In the genomic region with DNA sequence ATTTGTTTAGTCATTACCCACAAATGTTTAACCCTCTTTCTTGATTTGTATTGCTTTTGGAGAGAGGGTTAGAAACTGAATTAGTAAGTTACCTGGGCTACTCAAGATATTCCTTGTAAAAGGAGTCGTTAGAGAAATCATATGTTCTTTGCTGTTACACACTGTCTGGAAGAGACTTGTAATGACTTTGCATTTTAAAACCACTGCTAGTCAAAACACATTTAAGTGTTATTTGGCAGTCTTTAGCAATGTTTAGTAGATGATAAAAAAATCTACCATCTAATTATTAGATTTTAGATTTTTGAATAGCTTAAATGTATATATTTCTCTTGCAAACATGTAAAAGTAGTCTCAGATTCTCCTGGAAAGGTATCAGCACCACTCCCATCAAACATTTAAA, we compare ENCODE assay signal across 18 cellular contexts. TPM values are rescaled to one million over a fixed set of nuclear protein-coding genes. Genes with fewer than 3 reads are reported as not detected.
A peak's percentile ranks its signal among the peaks of the same experiment; 100 is the strongest.
DNase-seq lines count a peak whose midpoint lies in the region; ATAC-seq, FAIRE-seq and TF ChIP-seq lines count a peak whose summit lies in the region.
"Had no signal": no experiment of that assay in that cellular context is flagged by ENCODE, and none has a peak within 500 bp of the region (broad histone marks: within the 10 kb centered on the region; RNA-seq: fewer than 3 reads in every experiment).

No MANE protein-coding gene starts in this region.

- H3K4me1 Mint-ChIP-seq in natural killer cell: peaks cover 13 to 17% of the 10 kb centered on the region in 2 donors
- peaks cover 35% of the 10 kb centered on the region for H3K4me1 Mint-ChIP-seq in activated CD8-positive, alpha-beta T cell treated with anti-CD3 and anti-CD28 coated beads for 36 hours (ENCODE audit: low read depth)

- intact Hi-C loops in right lobe of liver (cut with DNase I): no loop called here
- intact Hi-C loops in HepG2 (cut with micrococcal nuclease; ENCODE audit: unreplicated experiment): loop anchor here (10.0 kb wide), 1 partner anchor 111 kb away; no protein-coding TSS in a partner anchor
- intact Hi-C loops in prostate gland (cut with DNase I): no loop called here
- intact Hi-C loops in vagina (cut with DNase I): loop anchor here (10.0 kb wide), 1 partner anchor 141 kb away; no protein-coding TSS in a partner anchor
- intact Hi-C loops in natural killer cell (cut with micrococcal nuclease): no loop called here
- intact Hi-C loops in activated CD8-positive, alpha-beta T cell treated with anti-CD3 and anti-CD28 coated beads for 36 hours (cut with micrococcal nuclease): no loop called here

- no peak overlapping the region for H3K9ac ChIP-seq in HepG2 (ENCODE audit: insufficient read depth, low read depth, low read length)
- H3K9ac ChIP-seq: GM23248, KMS-11 had no signal

- no TSS peak for BruUV-seq in HepG2 (replicated peaks; lab: Mats Ljungman, UMichigan)

- POLR2A ChIA-PET in HepG2 (lab: Yijun Ruan, JAX): no interaction called here
- POLR2A ChIA-PET in activated CD8-positive, alpha-beta T cell treated with anti-CD3 and anti-CD28 coated beads for 36 hours (lab: Charles Lee): interaction anchor here (1.2 kb wide), 1 partner anchor 104 kb away, joined by 3 read pairs; the partner anchor contains the start of gene EPS15

- H3K4me2 ChIP-seq in HepG2 (ENCODE audit: low read depth, low read length): no peak overlapping the region
- H3K4me2 ChIP-seq: KMS-11 had no signal

- H3K27ac ChIP-seq in right lobe of liver (peak overlapping the region in 2 of 3 donors; percentile 76 to 85), HepG2 (ENCODE audit: extremely low read length, insufficient read depth, low read length) (no peak overlapping the region), VCaP (peak overlapping the region; percentile 78; the same call in 1 of the 2 replicates), prostate gland (peak overlapping the region; percentile 7 to 47), vagina (peak overlapping the region; percentile 74)
- H3K27ac ChIP-seq: KMS-11 had no signal

- H3K9me3 ChIP-seq in right lobe of liver (no peaks in the 10 kb centered on the region), HepG2 (ENCODE audit: low read length) (no peaks in the 10 kb centered on the region), prostate gland (no peaks in the 10 kb centered on the region), vagina (no peaks in the 10 kb centered on the region)

- H3K9me3 Mint-ChIP-seq in natural killer cell: no peaks in the 10 kb centered on the region
- no peaks in the 10 kb centered on the region for H3K9me3 Mint-ChIP-seq in activated CD8-positive, alpha-beta T cell treated with anti-CD3 and anti-CD28 coated beads for 36 hours
- H3K9me3 Mint-ChIP-seq: CD4-positive, alpha-beta T cell had no signal

- no peak overlapping the region for H2AFZ ChIP-seq in HepG2 (ENCODE audit: low read length)
- H2AFZ ChIP-seq: GM23248 had no signal

- no peak for ATAC-seq in right lobe of liver
- ATAC-seq in HepG2: no peak
- no peak for ATAC-seq in natural killer cell
- ATAC-seq in activated CD8-positive, alpha-beta T cell treated with anti-CD3 and anti-CD28 coated beads for 36 hours: no peak

- H3K36me3 Mint-ChIP-seq in natural killer cell: no peaks in the 10 kb centered on the region
- H3K36me3 Mint-ChIP-seq in activated CD8-positive, alpha-beta T cell treated with anti-CD3 and anti-CD28 coated beads for 36 hours (ENCODE audit: low read depth): no peaks in the 10 kb centered on the region

- WGBS in right lobe of liver (ENCODE audit: insufficient coverage, low coverage, low lambda C conversion rate, missing lambda C conversion rate): 86% methylated on average over 1 of the region's 1 CpG
- 100% methylated on average over 1 of the region's 1 CpG for WGBS in HepG2 (ENCODE audit: low lambda C conversion rate)
- WGBS in prostate gland: 26% methylated on average over 1 of the region's 1 CpG

- DNase-seq in right lobe of liver (no peak), HepG2 (ENCODE audit: low spot score) (no peak), prostate gland (ENCODE audit: low spot score) (no peak), vagina (ENCODE audit: extremely low spot score in 2 of 2) (no peak), natural killer cell (no peak), OCI-M2 (lab: John Stamatoyannopoulos, UW; ENCODE audit: unreplicated experiment) (no peak)
- no peak for DNase-seq in activated CD8-positive, alpha-beta T cell treated with anti-CD3 and anti-CD28 coated beads for 36 hours
- DNase-seq: CD4-positive, alpha-beta T cell; GM23248; MM.1S; NCI-H1105; NCI-H1930; NCI-H510A; RPMI8226 had no signal

- no peak for TF ChIP-seq RAD21 in HepG2 (CRISPR knock-in tag; IDR thresholded peaks at IDR 0.05)

- TF ChIP-seq EP300 in HepG2 (IDR thresholded peaks at IDR 0.05; ENCODE audit: low read depth in 2 of 2, low read length in 2 of 2) (no peak), HepG2 (CRISPR knock-in tag; IDR thresholded peaks at IDR 0.05; ENCODE audit: borderline replicate concordance) (no peak)

- H3K4me1 ChIP-seq in right lobe of liver: peaks cover 0 to 62% (median 17%) of the 10 kb centered on the region in 4 donors
- H3K4me1 ChIP-seq in HepG2 (ENCODE audit: insufficient read depth, low read length): peaks cover 51% of the 10 kb centered on the region
- no peaks in the 10 kb centered on the region for H3K4me1 ChIP-seq in prostate gland (replicated peaks)
- H3K4me1 ChIP-seq in vagina: peaks cover 90% of the 10 kb centered on the region

- TF ChIP-seq CTCF in right lobe of liver (IDR thresholded peaks at IDR 0.05) (no peak), HepG2 (CRISPR knock-in tag; IDR thresholded peaks at IDR 0.05) (no peak), VCaP (conservative IDR thresholded peaks at IDR 0.05) (no peak), prostate gland (IDR thresholded peaks at IDR 0.05) (no peak), vagina (IDR thresholded peaks at IDR 0.05) (no peak), natural killer cell (IDR thresholded peaks at IDR 0.05) (no peak)
- no peak for TF ChIP-seq CTCF in activated CD8-positive, alpha-beta T cell treated with anti-CD3 and anti-CD28 coated beads for 36 hours (IDR thresholded peaks at IDR 0.05)

- peaks cover 70% of the 10 kb centered on the region for H3K79me2 ChIP-seq in HepG2 (ENCODE audit: insufficient read depth, low read length)

- H3K36me3 ChIP-seq in right lobe of liver (no peaks in the 10 kb centered on the region), HepG2 (replicated peaks in 1 of 2; ENCODE audit: control insufficient read depth in 1 of 2, insufficient read depth in 2 of 2, low read length in 2 of 2) (no peaks in the 10 kb centered on the region), prostate gland (no peaks in the 10 kb centered on the region), vagina (no peaks in the 10 kb centered on the region)

- TF ChIP-seq POLR2A in right lobe of liver (IDR thresholded peaks at IDR 0.05): no peak
- TF ChIP-seq POLR2A in HepG2 (IDR thresholded peaks at IDR 0.05; ENCODE audit: insufficient read depth in 1 of 2, low read depth in 2 of 2, low read length in 2 of 2): no peak
- no peak for TF ChIP-seq POLR2A in prostate gland (IDR thresholded peaks at IDR 0.05)
- TF ChIP-seq POLR2A in vagina (IDR thresholded peaks at IDR 0.05): no peak

- no peaks in the 10 kb centered on the region for H4K20me1 ChIP-seq in HepG2 (ENCODE audit: insufficient read depth, low read length)

- no peak for FAIRE-seq in HepG2 (lab: Jason Lieb, UNC)
- FAIRE-seq: D721Med had no signal

- in situ Hi-C loops in HepG2 (cut with HindIII; ENCODE audit: extremely low pct_ligation_motif_present, low pct_unique_long_range_greater_than_20kb): no loop called here

- no peaks in the 10 kb centered on the region for H3K27me3 ChIP-seq in right lobe of liver
- H3K27me3 ChIP-seq in HepG2 (ENCODE audit: control insufficient read depth in 1 of 2, insufficient read depth in 2 of 2, low read length in 2 of 2): no peaks in the 10 kb centered on the region
- H3K27me3 ChIP-seq in prostate gland (replicated peaks; ENCODE audit: insufficient read depth): no peaks in the 10 kb centered on the region
- H3K27me3 ChIP-seq in vagina: no peaks in the 10 kb centered on the region

- no peak overlapping the region for H3K27ac Mint-ChIP-seq in natural killer cell
- H3K27ac Mint-ChIP-seq in activated CD8-positive, alpha-beta T cell treated with anti-CD3 and anti-CD28 coated beads for 36 hours: no peak overlapping the region
- H3K27ac Mint-ChIP-seq: B cell; CD4-positive, alpha-beta T cell had no signal

- no peaks in the 10 kb centered on the region for H3K27me3 Mint-ChIP-seq in natural killer cell (ENCODE audit: low read depth in 2 of 2)
- H3K27me3 Mint-ChIP-seq in activated CD8-positive, alpha-beta T cell treated with anti-CD3 and anti-CD28 coated beads for 36 hours: no peaks in the 10 kb centered on the region
- H3K27me3 Mint-ChIP-seq: B cell; CD4-positive, alpha-beta T cell had no signal

- CTCF ChIA-PET in HepG2 (lab: Yijun Ruan, JAX; ENCODE audit: low intra/inter-chr PET ratio, low total read pairs): no interaction called here
- CTCF ChIA-PET in activated CD8-positive, alpha-beta T cell treated with anti-CD3 and anti-CD28 coated beads for 36 hours (lab: Charles Lee): interaction anchor here (1.4 kb wide), 1 partner anchor 13 kb away, joined by 3 read pairs; no protein-coding TSS in a partner anchor

- H3K4me3 Mint-ChIP-seq in natural killer cell: no peak overlapping the region
- no peak overlapping the region for H3K4me3 Mint-ChIP-seq in activated CD8-positive, alpha-beta T cell treated with anti-CD3 and anti-CD28 coated beads for 36 hours
- H3K4me3 Mint-ChIP-seq: B cell; CD4-positive, alpha-beta T cell had no signal

- no peak overlapping the region for H3K4me3 ChIP-seq in right lobe of liver
- H3K4me3 ChIP-seq in HepG2 (replicated peaks in 1 of 3; ENCODE audit: insufficient read depth in 1 of 3, low read depth in 2 of 3, low read length in 3 of 3): no peak overlapping the region
- no peak overlapping the region for H3K4me3 ChIP-seq in prostate gland
- no peak overlapping the region for H3K4me3 ChIP-seq in vagina
- H3K4me3 ChIP-seq: GM23248 had no signal

RNA-seq across cellular contexts. Expression of gene OSBPL9, which starts 6.6 kb away (rescaled TPM):
- total RNA-seq in right lobe of liver: 10 to 100 TPM; 51.7 to 90.5 (median 71.7) TPM
- total RNA-seq in HepG2 (2016; rRNA removed; fragmentation: Illumina TruSeq; extraction: Trizol): 142 and 198 TPM in 2 replicates
- 83.0 and 90.3 TPM in 2 replicates for total RNA-seq in HepG2 (2016; cell fraction: cytosol; rRNA removed; fragmentation: Illumina TruSeq; extraction: Trizol; ENCODE audit: low read depth)
- 140 and 189 TPM in 2 replicates for total RNA-seq in HepG2 (2016; cell fraction: insoluble cytoplasmic fraction; rRNA removed; fragmentation: Illumina TruSeq; extraction: Trizol)
- 195 and 199 TPM in 2 replicates for total RNA-seq in HepG2 (2016; cell fraction: membrane; rRNA removed; fragmentation: Illumina TruSeq; extraction: Trizol)
- 96.3 and 107 TPM in 2 replicates for total RNA-seq in HepG2 (2016; cell fraction: nucleus; rRNA removed; fragmentation: Illumina TruSeq; extraction: Trizol)
- polyA plus RNA-seq in HepG2 (2011; rRNA removed): 83.6 and 90.3 TPM in 2 replicates
- 52.4 and 69.4 TPM in 2 replicates for polyA plus RNA-seq in HepG2 (2011; cell fraction: cytosol; rRNA removed)
- polyA plus RNA-seq in HepG2 (2011; cell fraction: nucleus; rRNA removed): 49.8 and 58.7 TPM in 2 replicates
- 57.7 and 63.5 TPM in 2 replicates for polyA plus RNA-seq in HepG2 (2012)
- polyA plus RNA-seq in HepG2 (2016; cell fraction: cytosol; fragmentation: Illumina TruSeq; extraction: Trizol; ENCODE audit: low read depth): 46.8 and 71.1 TPM in 2 replicates
- polyA plus RNA-seq in HepG2 (2016; cell fraction: insoluble cytoplasmic fraction; fragmentation: Illumina TruSeq; extraction: Trizol; ENCODE audit: low read depth): 168 and 174 TPM in 2 replicates
- 130 and 144 TPM in 2 replicates for polyA plus RNA-seq in HepG2 (2016; cell fraction: membrane; fragmentation: Illumina TruSeq; extraction: Trizol; ENCODE audit: low read depth)
- polyA plus RNA-seq in HepG2 (2016; cell fraction: nucleus; fragmentation: Illumina TruSeq; extraction: Trizol; ENCODE audit: insufficient read depth, low read depth): 90.8 and 95.0 TPM in 2 replicates
- 188 and 207 TPM in 2 replicates for polyA minus RNA-seq in HepG2 (2011; rRNA and poly(A)+ RNA removed; ENCODE audit: low replicate concordance)
- 68.2 and 76.9 TPM in 2 replicates for polyA minus RNA-seq in HepG2 (2011; cell fraction: cytosol; rRNA and poly(A)+ RNA removed)
- polyA minus RNA-seq in HepG2 (2011; cell fraction: nucleus; rRNA and poly(A)+ RNA removed): 202 and 205 TPM in 2 replicates
- 100 to 1,000 TPM in 1 of 2 donors, 10 to 100 TPM in 1; 93.6 to 104 TPM for total RNA-seq in prostate gland
- 72.2 TPM for total RNA-seq in vagina
- total RNA-seq in natural killer cell: 10 to 100 TPM; 53.0 to 72.6 (median 62.0) TPM
- total RNA-seq in activated CD8-positive, alpha-beta T cell treated with anti-CD3 and anti-CD28 coated beads for 36 hours: 10 to 100 TPM; 51.1 to 56.1 TPM

Comparison
In these comparisons a context has a peak if more than half of its experiments do, and no peak if none do; other contexts are left out.
1. intact Hi-C loops: an anchor here in HepG2 (10.0 kb wide) and vagina (10.0 kb wide); none called in right lobe of liver, prostate gland, natural killer cell and activated CD8-positive, alpha-beta T cell treated with anti-CD3 and anti-CD28 coated beads for 36 hours.